ENCODE assay signal across 8 cellular contexts in genomic region chr9:19464061-19464763, GRCh38. TPM values are rescaled to one million over a fixed set of nuclear protein-coding genes. Genes with fewer than 3 reads are reported as not detected.
DNase-seq lines count a peak whose midpoint lies in the region; ATAC-seq and TF ChIP-seq lines count a peak whose summit lies in the region.

No MANE protein-coding gene starts in this region.

- no peak overlapping the region for H3K27ac Mint-ChIP-seq in activated naive CD8-positive, alpha-beta T cell treated with anti-CD3 and anti-CD28 coated beads, Interleukin-2, amount 50 U/mL, for 24 hours

- H3K18ac ChIP-seq in mesendoderm (ENCODE audit: low read length) = no peak overlapping the region

- no peaks in the 10 kb centered on the region for H3K9me3 ChIP-seq in HAP-1

- no peak overlapping the region for H3K27ac ChIP-seq in mesendoderm (ENCODE audit: low read depth, low read length)

- H3K79me1 ChIP-seq in mesendoderm (ENCODE audit: low read length) = no peaks in the 10 kb centered on the region

- H3K79me2 ChIP-seq in mesendoderm (ENCODE audit: control insufficient read depth, insufficient read depth, low read length) = no peaks in the 10 kb centered on the region

- H2BK15ac ChIP-seq in mesendoderm (replicated peaks; ENCODE audit: low read depth) = no peak overlapping the region

- H4K5ac ChIP-seq in mesendoderm (ENCODE audit: low read length) = no peak overlapping the region

- H2AK5ac ChIP-seq in mesendoderm (ENCODE audit: low read length) = no peak overlapping the region

- no peaks in the 10 kb centered on the region for H3K9me3 Mint-ChIP-seq in activated naive CD8-positive, alpha-beta T cell treated with anti-CD3 and anti-CD28 coated beads, Interleukin-2, amount 50 U/mL, for 24 hours

- H3K4ac ChIP-seq in mesendoderm (ENCODE audit: low read depth, low read length) = no peak overlapping the region

- no peak overlapping the region for H3K23ac ChIP-seq in mesendoderm (ENCODE audit: low read length)

- DNase-seq in AG10803 (ENCODE audit: low read depth) (no peak), HAP-1 (ENCODE audit: low spot score in 2 of 2) (no peak), mesendoderm (no peak), NCI-H146 (lab: John Stamatoyannopoulos, UW) (no peak), ecto neural progenitor cell (ENCODE audit: low spot score) (no peak), head of caudate nucleus (no peak), HPDE6-E6E7 (ENCODE audit: extremely low spot score) (no peak)
- DNase-seq in activated naive CD8-positive, alpha-beta T cell treated with anti-CD3 and anti-CD28 coated beads, Interleukin-2, amount 50 U/mL, for 24 hours = no peak

- in situ Hi-C loops in HAP-1 (cut with MboI; ENCODE audit: low sequenced_read_pairs) = loop anchor here (25.0 kb wide), 1 partner anchor 652 kb away; no protein-coding TSS in a partner anchor

- H3K36me3 ChIP-seq in HAP-1 (replicated peaks) = no peaks in the 10 kb centered on the region
- H3K36me3 ChIP-seq in mesendoderm (ENCODE audit: control insufficient read depth, insufficient read depth, low read length) = no peaks in the 10 kb centered on the region

- peak overlapping the region; percentile 73 for H3K4me3 Mint-ChIP-seq in activated naive CD8-positive, alpha-beta T cell treated with anti-CD3 and anti-CD28 coated beads, Interleukin-2, amount 50 U/mL, for 24 hours

- H3K4me3 ChIP-seq in AG10803 (ENCODE audit: low read length) = peak overlapping the region; percentile 45
- peak overlapping the region; percentile 27 for H3K4me3 ChIP-seq in HAP-1
- no peak overlapping the region for H3K4me3 ChIP-seq in mesendoderm (ENCODE audit: low read length)

- H3K27me3 ChIP-seq in HAP-1 (ENCODE audit: low read depth) (no peaks in the 10 kb centered on the region), mesendoderm (ENCODE audit: insufficient read depth, low read length, poor library complexity) (no peaks in the 10 kb centered on the region)

- H4K8ac ChIP-seq in mesendoderm (ENCODE audit: low read depth, low read length) = no peak overlapping the region

- peak overlapping the region; percentile 55 for H3K9ac ChIP-seq in mesendoderm (ENCODE audit: low read length)

- no CpG with 5 or more reads among the region's 23 CpGs for WGBS in mesendoderm (ENCODE audit: extremely low coverage, insufficient coverage, low lambda C conversion rate)

- TF ChIP-seq CTCF in AG10803 (conservative IDR thresholded peaks at IDR 0.05; ENCODE audit: low read length) = no peak

- ATAC-seq in activated naive CD8-positive, alpha-beta T cell treated with anti-CD3 and anti-CD28 coated beads, Interleukin-2, amount 50 U/mL, for 24 hours = peak; percentile 2

- no peak overlapping the region for H2BK120ac ChIP-seq in mesendoderm (ENCODE audit: low read depth, low read length)

- no peak overlapping the region for H3K4me2 ChIP-seq in mesendoderm (ENCODE audit: low read length)

- no peak overlapping the region for H2BK5ac ChIP-seq in mesendoderm (ENCODE audit: low read length)

- intact Hi-C loops in head of caudate nucleus (cut with DNase I) = no loop called here

- no peaks in the 10 kb centered on the region for H3K36me3 Mint-ChIP-seq in activated naive CD8-positive, alpha-beta T cell treated with anti-CD3 and anti-CD28 coated beads, Interleukin-2, amount 50 U/mL, for 24 hours (ENCODE audit: low read depth)

- H3K27me3 Mint-ChIP-seq in activated naive CD8-positive, alpha-beta T cell treated with anti-CD3 and anti-CD28 coated beads, Interleukin-2, amount 50 U/mL, for 24 hours = no peaks in the 10 kb centered on the region

- H3K4me1 ChIP-seq in HAP-1 (no peaks in the 10 kb centered on the region; the same call in 1 of the 2 replicates), mesendoderm (ENCODE audit: control insufficient read depth, low read depth, low read length) (no peaks in the 10 kb centered on the region)

- peaks cover 6% of the 10 kb centered on the region for H3K4me1 Mint-ChIP-seq in activated naive CD8-positive, alpha-beta T cell treated with anti-CD3 and anti-CD28 coated beads, Interleukin-2, amount 50 U/mL, for 24 hours

- peak overlapping the region; percentile 66 for H3K56ac ChIP-seq in mesendoderm (ENCODE audit: low read length)

RNA-seq across cellular contexts. Expression of gene ACER2, which starts 55.4 kb away (rescaled TPM):
- 2.3 TPM for polyA plus RNA-seq in mesendoderm (2013, experiment 1 of 2)
- polyA plus RNA-seq in mesendoderm (2013, experiment 2 of 2) = 2.0 TPM
